In the genomic region with DNA sequence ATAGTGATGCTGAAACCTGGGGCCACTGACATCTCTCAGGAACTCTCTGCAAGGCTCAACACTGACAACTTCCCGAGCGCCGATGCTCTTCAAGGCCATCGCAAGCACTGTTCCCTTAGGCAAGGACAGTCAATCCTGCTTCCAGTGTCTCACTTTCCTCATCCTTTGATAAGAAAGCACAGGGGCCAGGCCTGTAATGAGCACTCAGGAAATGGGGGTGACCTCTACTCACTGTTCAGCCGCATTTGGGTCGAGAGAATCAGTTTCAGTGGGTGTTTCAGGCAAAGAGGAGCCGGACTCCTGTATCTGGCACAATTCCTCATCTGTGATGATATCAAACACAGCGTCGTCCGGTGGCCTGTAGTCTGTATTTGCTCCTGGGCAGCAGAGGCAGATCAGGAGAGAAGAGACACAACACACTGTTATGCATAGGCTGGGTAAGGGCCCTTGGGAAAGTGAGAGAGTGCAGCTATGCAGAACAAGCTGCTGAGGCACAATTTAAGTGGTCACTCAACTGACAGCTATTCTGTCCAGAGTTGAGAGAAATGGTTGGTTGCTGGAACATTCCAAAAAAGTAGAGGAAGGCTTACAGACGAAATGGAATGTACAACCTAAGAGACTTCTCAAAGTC, we compare ENCODE assay signal across 20 cellular contexts. TPM values are rescaled to one million over a fixed set of nuclear protein-coding genes. Genes with fewer than 3 reads are reported as not detected.
DNase-seq lines count a peak whose midpoint lies in the region; ATAC-seq and TF ChIP-seq lines count a peak whose summit lies in the region.
"Had no signal": no experiment of that assay in that cellular context is flagged by ENCODE, and none has a peak within 500 bp of the region (broad histone marks: within the 10 kb centered on the region; RNA-seq: fewer than 3 reads in every experiment).

No MANE protein-coding gene starts in this region.

- intact Hi-C loops in lower lobe of right lung (cut with DNase I) (no loop called here), aorta (cut with DNase I) (no loop called here)

- H3K4me1 ChIP-seq in CD8-positive, alpha-beta memory T cell (ENCODE audit: insufficient read depth, low read length) = peaks cover 53% of the 10 kb centered on the region
- H3K4me1 ChIP-seq in lower lobe of right lung (no peaks in the 10 kb centered on the region), aorta (ENCODE audit: control insufficient read depth in 1 of 2, insufficient read depth in 2 of 2, low read length in 2 of 2) (peaks cover 0 to 3% of the 10 kb centered on the region in 2 donors)
- H3K4me1 ChIP-seq: BLaER1 had no signal

- no peaks in the 10 kb centered on the region for H3K27me3 ChIP-seq in CD8-positive, alpha-beta memory T cell (ENCODE audit: insufficient read depth, low read length, poor library complexity, severe bottlenecking)
- H3K27me3 ChIP-seq in lower lobe of right lung (ENCODE audit: low read depth) (no peaks in the 10 kb centered on the region), aorta (ENCODE audit: control insufficient read depth in 1 of 2, insufficient read depth in 2 of 2, low read length in 1 of 2) (no peaks in the 10 kb centered on the region)
- H3K27me3 ChIP-seq: BLaER1 had no signal

- no peaks in the 10 kb centered on the region for H3K9me3 Mint-ChIP-seq in activated CD8-positive, alpha-beta memory T cell treated with anti-CD3 and anti-CD28 coated beads, Interleukin-2, amount 10 ng/mL, durations not matched to agents 7 days and 5 days (ENCODE audit: low read depth)
- H3K9me3 Mint-ChIP-seq in CD8-positive, alpha-beta memory T cell = no peaks in the 10 kb centered on the region
- no peaks in the 10 kb centered on the region for H3K9me3 Mint-ChIP-seq in stimulated activated effector memory CD8-positive, alpha-beta T cell treated with anti-CD3 and anti-CD28 coated beads, Interleukin-12 subunit alpha, Interleukin-12 subunit beta, amount 100 ng/mL, for 72 hours
- H3K9me3 Mint-ChIP-seq: CD4-positive, CD25-positive, alpha-beta regulatory T cell had no signal

- no peak overlapping the region for H3K4me3 Mint-ChIP-seq in activated CD8-positive, alpha-beta memory T cell treated with anti-CD3 and anti-CD28 coated beads, Interleukin-2, amount 10 ng/mL, durations not matched to agents 7 days and 5 days
- H3K4me3 Mint-ChIP-seq in CD8-positive, alpha-beta memory T cell = peak overlapping the region in 2 of 7 donors; percentile 40 to 51
- H3K4me3 Mint-ChIP-seq in stimulated activated effector memory CD8-positive, alpha-beta T cell treated with anti-CD3 and anti-CD28 coated beads, Interleukin-12 subunit alpha, Interleukin-12 subunit beta, amount 100 ng/mL, for 72 hours = peak overlapping the region; percentile 17
- H3K4me3 Mint-ChIP-seq: CD4-positive, CD25-positive, alpha-beta regulatory T cell had no signal

- no peak for TF ChIP-seq CTCF in lower lobe of right lung (IDR thresholded peaks at IDR 0.05)

- 81 to 86% methylated on average over 11 of the region's 11 CpGs for WGBS in aorta, 2 donors

- ATAC-seq in activated CD8-positive, alpha-beta memory T cell treated with anti-CD3 and anti-CD28 coated beads, Interleukin-2, amount 10 ng/mL, durations not matched to agents 7 days and 5 days = no peak
- ATAC-seq in lower lobe of right lung = peak; percentile 43 to 70
- ATAC-seq in stimulated activated effector memory CD8-positive, alpha-beta T cell treated with anti-CD3 and anti-CD28 coated beads, Interleukin-12 subunit alpha, Interleukin-12 subunit beta, amount 100 ng/mL, for 72 hours = no peak
- ATAC-seq in aorta (ENCODE audit: low FRiP score) = no peak
- ATAC-seq: Right ventricle myocardium inferior had no signal

- H3K27ac Mint-ChIP-seq in activated CD8-positive, alpha-beta memory T cell treated with anti-CD3 and anti-CD28 coated beads, Interleukin-2, amount 10 ng/mL, durations not matched to agents 7 days and 5 days = no peak overlapping the region
- peak overlapping the region in 5 of 8 donors; percentile 42 to 88 (median 58) for H3K27ac Mint-ChIP-seq in CD8-positive, alpha-beta memory T cell
- H3K27ac Mint-ChIP-seq in stimulated activated effector memory CD8-positive, alpha-beta T cell treated with anti-CD3 and anti-CD28 coated beads, Interleukin-12 subunit alpha, Interleukin-12 subunit beta, amount 100 ng/mL, for 72 hours = peak overlapping the region; percentile 52
- H3K27ac Mint-ChIP-seq: CD4-positive, CD25-positive, alpha-beta regulatory T cell had no signal

- H3K4me1 Mint-ChIP-seq in activated CD8-positive, alpha-beta memory T cell treated with anti-CD3 and anti-CD28 coated beads, Interleukin-2, amount 10 ng/mL, durations not matched to agents 7 days and 5 days = peaks cover 67% of the 10 kb centered on the region
- H3K4me1 Mint-ChIP-seq in CD8-positive, alpha-beta memory T cell = peaks cover 83 to 96% (median 84%) of the 10 kb centered on the region in 3 donors
- H3K4me1 Mint-ChIP-seq in stimulated activated effector memory CD8-positive, alpha-beta T cell treated with anti-CD3 and anti-CD28 coated beads, Interleukin-12 subunit alpha, Interleukin-12 subunit beta, amount 100 ng/mL, for 72 hours = peaks cover 84% of the 10 kb centered on the region

- H3K9me3 ChIP-seq in CD8-positive, alpha-beta memory T cell (ENCODE audit: low read length) = no peaks in the 10 kb centered on the region
- H3K9me3 ChIP-seq in lower lobe of right lung (no peaks in the 10 kb centered on the region), aorta (ENCODE audit: control insufficient read depth, low read length) (no peaks in the 10 kb centered on the region)
- H3K9me3 ChIP-seq: BLaER1 had no signal

- DNase-seq in activated CD8-positive, alpha-beta memory T cell treated with anti-CD3 and anti-CD28 coated beads for 24 hours = peak; percentile 45
- DNase-seq in activated CD8-positive, alpha-beta memory T cell treated with anti-CD3 and anti-CD28 coated beads, Interleukin-2, amount 10 ng/mL, durations not matched to agents 7 days and 5 days = no peak
- DNase-seq in CD8-positive, alpha-beta memory T cell = no peak
- DNase-seq in lower lobe of right lung (no peak), aorta (no peak)
- DNase-seq in stimulated activated effector memory CD8-positive, alpha-beta T cell treated with anti-CD3 and anti-CD28 coated beads, Interleukin-12 subunit alpha, Interleukin-12 subunit beta, amount 100 ng/mL, for 72 hours (ENCODE audit: low spot score in 2 of 2) = no peak
- no peak for DNase-seq in effector CD8-positive, alpha-beta T cell (lab: John Stamatoyannopoulos, UW)
- DNase-seq: CD4-positive, CD25-positive, alpha-beta regulatory T cell; NCI-H1048; NCI-H1417; NCI-H1694; NCI-H2029 treated with DMSO at 0.1 percent for 48 hours; NCI-H526 treated with DMSO at 0.1 percent for 48 hours; PC-9 had no signal

- no peak overlapping the region for H3K27ac ChIP-seq in CD8-positive, alpha-beta memory T cell (ENCODE audit: low read depth, low read length)
- no peak overlapping the region for H3K27ac ChIP-seq in lower lobe of right lung
- H3K27ac ChIP-seq in aorta (ENCODE audit: low read depth in 1 of 2, low read length in 2 of 2) = no peak overlapping the region
- H3K27ac ChIP-seq: BLaER1, PC-9 had no signal

- peaks cover 91% of the 10 kb centered on the region for H3K36me3 Mint-ChIP-seq in activated CD8-positive, alpha-beta memory T cell treated with anti-CD3 and anti-CD28 coated beads, Interleukin-2, amount 10 ng/mL, durations not matched to agents 7 days and 5 days
- H3K36me3 Mint-ChIP-seq in CD8-positive, alpha-beta memory T cell = peaks cover 56 to 96% (median 61%) of the 10 kb centered on the region in 3 donors
- peaks cover 100% of the 10 kb centered on the region for H3K36me3 Mint-ChIP-seq in stimulated activated effector memory CD8-positive, alpha-beta T cell treated with anti-CD3 and anti-CD28 coated beads, Interleukin-12 subunit alpha, Interleukin-12 subunit beta, amount 100 ng/mL, for 72 hours

- CTCF ChIA-PET in activated CD8-positive, alpha-beta memory T cell treated with anti-CD3 and anti-CD28 coated beads, Interleukin-2, amount 10 ng/mL, durations not matched to agents 7 days and 5 days (lab: Charles Lee) = interaction anchor here (6.5 kb wide), 1 partner anchor 122 kb away, joined by 44 read pairs; no protein-coding TSS in a partner anchor
- CTCF ChIA-PET in CD8-positive, alpha-beta memory T cell (lab: Charles Lee) = no interaction called here

- H3K4me3 ChIP-seq in CD8-positive, alpha-beta memory T cell (ENCODE audit: low read length) = no peak overlapping the region
- H3K4me3 ChIP-seq in lower lobe of right lung (no peak overlapping the region), aorta (ENCODE audit: low read length in 2 of 2) (no peak overlapping the region)
- H3K4me3 ChIP-seq: BLaER1, PC-9 had no signal

- H3K27me3 Mint-ChIP-seq in activated CD8-positive, alpha-beta memory T cell treated with anti-CD3 and anti-CD28 coated beads, Interleukin-2, amount 10 ng/mL, durations not matched to agents 7 days and 5 days = no peaks in the 10 kb centered on the region
- no peaks in the 10 kb centered on the region for H3K27me3 Mint-ChIP-seq in CD8-positive, alpha-beta memory T cell
- H3K27me3 Mint-ChIP-seq: CD4-positive, CD25-positive, alpha-beta regulatory T cell had no signal

- POLR2A ChIA-PET in CD8-positive, alpha-beta memory T cell (lab: Charles Lee) = no interaction called here

- peaks cover 88% of the 10 kb centered on the region for H3K36me3 ChIP-seq in CD8-positive, alpha-beta memory T cell (ENCODE audit: insufficient read depth, low read length)
- H3K36me3 ChIP-seq in lower lobe of right lung = peaks cover 100% of the 10 kb centered on the region
- peaks cover 20 to 36% of the 10 kb centered on the region in 2 donors for H3K36me3 ChIP-seq in aorta (ENCODE audit: control insufficient read depth in 1 of 2, insufficient read depth in 2 of 2, low read length in 1 of 2)

RNA-seq across cellular contexts. Expression of gene CXCR6, which starts 11.9 kb away (rescaled TPM):
- 100 to 1,000 TPM in 1 of 2 experiments, 10 to 100 TPM in 1; 49.7 to 109 TPM for total RNA-seq in activated CD8-positive, alpha-beta memory T cell treated with anti-CD3 and anti-CD28 coated beads, Interleukin-2, amount 10 ng/mL, durations not matched to agents 7 days and 5 days
- total RNA-seq in CD8-positive, alpha-beta memory T cell = 1 to 10 TPM; 5.8 to 5.9 TPM
- polyA plus RNA-seq in CD8-positive, alpha-beta memory T cell = 70.8 TPM
- total RNA-seq in lower lobe of right lung (4.3 TPM), aorta (1 to 10 TPM; 1.4 to 2.8 TPM)
- 1 to 10 TPM in 1 of 2 donors, not detected in 1; 2.9 TPM for polyA plus RNA-seq in aorta
- total RNA-seq: A172, Daoy, HT-29, RPMI7951 had no signal

RNA-seq across cellular contexts. Expression of gene FYCO1, which starts 40.5 kb away (rescaled TPM):
- 10 to 100 TPM; 19.1 to 27.7 TPM for total RNA-seq in activated CD8-positive, alpha-beta memory T cell treated with anti-CD3 and anti-CD28 coated beads, Interleukin-2, amount 10 ng/mL, durations not matched to agents 7 days and 5 days
- 10 to 100 TPM; 13.4 to 13.7 TPM for total RNA-seq in CD8-positive, alpha-beta memory T cell
- polyA plus RNA-seq in CD8-positive, alpha-beta memory T cell = 11.0 TPM
- total RNA-seq in lower lobe of right lung (40.9 TPM), aorta (10 to 100 TPM; 75.5 to 91.8 TPM)
- polyA plus RNA-seq in aorta = 10 to 100 TPM; 15.9 to 27.9 TPM

Comparison
In these comparisons a context has a peak if more than half of its experiments do, and no peak if none do; other contexts are left out.
1. ATAC-seq: peak in lower lobe of right lung (2 of 2); none in activated CD8-positive, alpha-beta memory T cell treated with anti-CD3 and anti-CD28 coated beads, Interleukin-2, amount 10 ng/mL, durations not matched to agents 7 days and 5 days (single experiment), stimulated activated effector memory CD8-positive, alpha-beta T cell treated with anti-CD3 and anti-CD28 coated beads, Interleukin-12 subunit alpha, Interleukin-12 subunit beta, amount 100 ng/mL, for 72 hours (single experiment) and aorta (single experiment).